In the genomic region with DNA sequence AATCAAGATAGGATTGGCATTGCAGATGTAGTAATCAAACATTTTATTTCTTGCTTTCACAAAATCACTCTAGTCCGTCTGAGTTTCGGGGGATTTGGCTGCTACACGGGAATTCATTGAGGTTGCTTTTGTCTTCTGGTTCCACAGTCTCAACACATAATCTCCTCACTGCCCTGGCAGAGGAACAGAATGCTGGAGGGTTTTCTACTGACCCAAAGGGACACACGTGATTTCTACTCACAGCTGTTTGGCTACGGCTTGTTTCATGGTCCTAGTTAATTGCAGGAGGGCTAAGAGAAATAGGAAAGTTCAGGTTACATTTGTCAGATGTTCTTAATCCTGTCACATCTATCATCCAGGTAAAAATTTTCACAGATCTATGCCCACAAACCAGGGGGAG, we compare ENCODE assay signal across 1 cellular context.
TF ChIP-seq lines count a peak whose summit lies in the region.

No MANE protein-coding gene starts in this region.

TF ChIP-seq in GM23338, 12 proteins besides CTCF, POLR2A, EP300 and RAD21 (continued from another document):
- TF ChIP-seq, protein P1, sequence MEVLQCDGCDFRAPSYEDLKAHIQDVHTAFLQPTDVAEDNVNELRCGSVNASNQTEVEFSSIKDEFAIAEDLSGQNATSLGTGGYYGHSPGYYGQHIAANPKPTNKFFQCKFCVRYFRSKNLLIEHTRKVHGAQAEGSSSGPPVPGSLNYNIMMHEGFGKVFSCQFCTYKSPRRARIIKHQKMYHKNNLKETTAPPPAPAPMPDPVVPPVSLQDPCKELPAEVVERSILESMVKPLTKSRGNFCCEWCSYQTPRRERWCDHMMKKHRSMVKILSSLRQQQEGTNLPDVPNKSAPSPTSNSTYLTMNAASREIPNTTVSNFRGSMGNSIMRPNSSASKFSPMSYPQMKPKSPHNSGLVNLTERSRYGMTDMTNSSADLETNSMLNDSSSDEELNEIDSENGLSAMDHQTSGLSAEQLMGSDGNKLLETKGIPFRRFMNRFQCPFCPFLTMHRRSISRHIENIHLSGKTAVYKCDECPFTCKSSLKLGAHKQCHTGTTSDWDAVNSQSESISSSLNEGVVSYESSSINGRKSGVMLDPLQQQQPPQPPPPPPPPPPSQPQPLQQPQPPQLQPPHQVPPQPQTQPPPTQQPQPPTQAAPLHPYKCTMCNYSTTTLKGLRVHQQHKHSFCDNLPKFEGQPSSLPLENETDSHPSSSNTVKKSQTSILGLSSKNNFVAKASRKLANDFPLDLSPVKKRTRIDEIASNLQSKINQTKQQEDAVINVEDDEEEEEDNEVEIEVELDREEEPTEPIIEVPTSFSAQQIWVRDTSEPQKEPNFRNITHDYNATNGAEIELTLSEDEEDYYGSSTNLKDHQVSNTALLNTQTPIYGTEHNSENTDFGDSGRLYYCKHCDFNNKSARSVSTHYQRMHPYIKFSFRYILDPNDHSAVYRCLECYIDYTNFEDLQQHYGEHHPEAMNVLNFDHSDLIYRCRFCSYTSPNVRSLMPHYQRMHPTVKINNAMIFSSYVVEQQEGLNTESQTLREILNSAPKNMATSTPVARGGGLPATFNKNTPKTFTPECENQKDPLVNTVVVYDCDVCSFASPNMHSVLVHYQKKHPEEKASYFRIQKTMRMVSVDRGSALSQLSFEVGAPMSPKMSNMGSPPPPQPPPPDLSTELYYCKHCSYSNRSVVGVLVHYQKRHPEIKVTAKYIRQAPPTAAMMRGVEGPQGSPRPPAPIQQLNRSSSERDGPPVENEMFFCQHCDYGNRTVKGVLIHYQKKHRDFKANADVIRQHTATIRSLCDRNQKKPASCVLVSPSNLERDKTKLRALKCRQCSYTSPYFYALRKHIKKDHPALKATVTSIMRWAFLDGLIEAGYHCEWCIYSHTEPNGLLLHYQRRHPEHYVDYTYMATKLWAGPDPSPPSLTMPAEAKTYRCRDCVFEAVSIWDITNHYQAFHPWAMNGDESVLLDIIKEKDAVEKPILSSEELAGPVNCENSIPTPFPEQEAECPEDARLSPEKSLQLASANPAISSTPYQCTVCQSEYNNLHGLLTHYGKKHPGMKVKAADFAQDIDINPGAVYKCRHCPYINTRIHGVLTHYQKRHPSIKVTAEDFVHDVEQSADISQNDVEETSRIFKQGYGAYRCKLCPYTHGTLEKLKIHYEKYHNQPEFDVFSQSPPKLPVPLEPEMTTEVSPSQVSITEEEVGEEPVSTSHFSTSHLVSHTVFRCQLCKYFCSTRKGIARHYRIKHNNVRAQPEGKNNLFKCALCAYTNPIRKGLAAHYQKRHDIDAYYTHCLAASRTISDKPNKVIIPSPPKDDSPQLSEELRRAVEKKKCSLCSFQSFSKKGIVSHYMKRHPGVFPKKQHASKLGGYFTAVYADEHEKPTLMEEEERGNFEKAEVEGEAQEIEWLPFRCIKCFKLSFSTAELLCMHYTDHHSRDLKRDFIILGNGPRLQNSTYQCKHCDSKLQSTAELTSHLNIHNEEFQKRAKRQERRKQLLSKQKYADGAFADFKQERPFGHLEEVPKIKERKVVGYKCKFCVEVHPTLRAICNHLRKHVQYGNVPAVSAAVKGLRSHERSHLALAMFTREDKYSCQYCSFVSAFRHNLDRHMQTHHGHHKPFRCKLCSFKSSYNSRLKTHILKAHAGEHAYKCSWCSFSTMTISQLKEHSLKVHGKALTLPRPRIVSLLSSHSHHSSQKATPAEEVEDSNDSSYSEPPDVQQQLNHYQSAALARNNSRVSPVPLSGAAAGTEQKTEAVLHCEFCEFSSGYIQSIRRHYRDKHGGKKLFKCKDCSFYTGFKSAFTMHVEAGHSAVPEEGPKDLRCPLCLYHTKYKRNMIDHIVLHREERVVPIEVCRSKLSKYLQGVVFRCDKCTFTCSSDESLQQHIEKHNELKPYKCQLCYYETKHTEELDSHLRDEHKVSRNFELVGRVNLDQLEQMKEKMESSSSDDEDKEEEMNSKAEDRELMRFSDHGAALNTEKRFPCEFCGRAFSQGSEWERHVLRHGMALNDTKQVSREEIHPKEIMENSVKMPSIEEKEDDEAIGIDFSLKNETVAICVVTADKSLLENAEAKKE (CRISPR knock-in tag; IDR thresholded peaks at IDR 0.05) = no peak
- TF ChIP-seq POLR2AphosphoS5 (IDR thresholded peaks at IDR 0.05; ENCODE audit: low read depth) (no peak), ZNF331 (CRISPR knock-in tag; IDR thresholded peaks at IDR 0.05; ENCODE audit: low read depth) (no peak), ZNF114 (CRISPR knock-in tag; IDR thresholded peaks at IDR 0.05) (no peak)
- TF ChIP-seq, protein P2, sequence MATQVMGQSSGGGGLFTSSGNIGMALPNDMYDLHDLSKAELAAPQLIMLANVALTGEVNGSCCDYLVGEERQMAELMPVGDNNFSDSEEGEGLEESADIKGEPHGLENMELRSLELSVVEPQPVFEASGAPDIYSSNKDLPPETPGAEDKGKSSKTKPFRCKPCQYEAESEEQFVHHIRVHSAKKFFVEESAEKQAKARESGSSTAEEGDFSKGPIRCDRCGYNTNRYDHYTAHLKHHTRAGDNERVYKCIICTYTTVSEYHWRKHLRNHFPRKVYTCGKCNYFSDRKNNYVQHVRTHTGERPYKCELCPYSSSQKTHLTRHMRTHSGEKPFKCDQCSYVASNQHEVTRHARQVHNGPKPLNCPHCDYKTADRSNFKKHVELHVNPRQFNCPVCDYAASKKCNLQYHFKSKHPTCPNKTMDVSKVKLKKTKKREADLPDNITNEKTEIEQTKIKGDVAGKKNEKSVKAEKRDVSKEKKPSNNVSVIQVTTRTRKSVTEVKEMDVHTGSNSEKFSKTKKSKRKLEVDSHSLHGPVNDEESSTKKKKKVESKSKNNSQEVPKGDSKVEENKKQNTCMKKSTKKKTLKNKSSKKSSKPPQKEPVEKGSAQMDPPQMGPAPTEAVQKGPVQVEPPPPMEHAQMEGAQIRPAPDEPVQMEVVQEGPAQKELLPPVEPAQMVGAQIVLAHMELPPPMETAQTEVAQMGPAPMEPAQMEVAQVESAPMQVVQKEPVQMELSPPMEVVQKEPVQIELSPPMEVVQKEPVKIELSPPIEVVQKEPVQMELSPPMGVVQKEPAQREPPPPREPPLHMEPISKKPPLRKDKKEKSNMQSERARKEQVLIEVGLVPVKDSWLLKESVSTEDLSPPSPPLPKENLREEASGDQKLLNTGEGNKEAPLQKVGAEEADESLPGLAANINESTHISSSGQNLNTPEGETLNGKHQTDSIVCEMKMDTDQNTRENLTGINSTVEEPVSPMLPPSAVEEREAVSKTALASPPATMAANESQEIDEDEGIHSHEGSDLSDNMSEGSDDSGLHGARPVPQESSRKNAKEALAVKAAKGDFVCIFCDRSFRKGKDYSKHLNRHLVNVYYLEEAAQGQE (IDR thresholded peaks at IDR 0.05; ENCODE audit: unreplicated experiment) = no peak
